Comparison of ENCODE assay signal across 9 cellular contexts in genomic region chr22:44181033-44181911, GRCh38. TPM values are rescaled to one million over a fixed set of nuclear protein-coding genes. Genes with fewer than 3 reads are reported as not detected.
DNase-seq lines count a peak whose midpoint lies in the region; ATAC-seq, FAIRE-seq and TF ChIP-seq lines count a peak whose summit lies in the region.
"Had no signal": no experiment of that assay in that cellular context is flagged by ENCODE, and none has a peak within 500 bp of the region (broad histone marks: within the 10 kb centered on the region; RNA-seq: fewer than 3 reads in every experiment).

No MANE protein-coding gene starts in this region.

- peaks cover 23% of the 10 kb centered on the region for H3K79me2 ChIP-seq in DND-41 (ENCODE audit: insufficient read depth, low read length)

- H2AFZ ChIP-seq in DND-41 (ENCODE audit: low read depth, low read length), result peak overlapping the region; percentile 86

- peaks cover 6% of the 10 kb centered on the region for H4K20me1 ChIP-seq in DND-41 (ENCODE audit: insufficient read depth, low read length)

- H3K4me3 Mint-ChIP-seq in activated T-cell treated with anti-CD3 and anti-CD28 coated beads, Interleukin-2, amount 50 U/mL, for 24 hours, result peak overlapping the region; percentile 90

- H3K9me3 Mint-ChIP-seq in activated T-cell treated with anti-CD3 and anti-CD28 coated beads, Interleukin-2, amount 50 U/mL, for 24 hours, result no peaks in the 10 kb centered on the region

- no peak for FAIRE-seq in kidney (lab: Jason Lieb, UNC)
- FAIRE-seq: colon had no signal

- peak overlapping the region; percentile 99 for H3K4me2 ChIP-seq in DND-41 (ENCODE audit: insufficient read depth, low read length)

- peaks cover 35% of the 10 kb centered on the region for H3K36me3 Mint-ChIP-seq in activated T-cell treated with anti-CD3 and anti-CD28 coated beads, Interleukin-2, amount 50 U/mL, for 24 hours (ENCODE audit: low read depth)

- peak; percentile 43 for TF ChIP-seq POLR2A in NB4 (IDR thresholded peaks at IDR 0.05; ENCODE audit: extremely low read depth, insufficient read length)

- H3K9me3 ChIP-seq in DND-41 (ENCODE audit: insufficient read depth, low read length, severe bottlenecking) (no peaks in the 10 kb centered on the region), kidney (ENCODE audit: control insufficient read depth in 1 of 2, low read length in 2 of 2) (no peaks in the 10 kb centered on the region)

- ATAC-seq in DND-41 (ENCODE audit: insufficient read depth, low read depth) (peak; percentile 80), HG03108 (IDR thresholded peaks at IDR 0.05; ENCODE audit: unreplicated experiment) (no peak), HG03571 (IDR thresholded peaks at IDR 0.05; ENCODE audit: unreplicated experiment) (no peak)

- H3K4me1 Mint-ChIP-seq in activated T-cell treated with anti-CD3 and anti-CD28 coated beads, Interleukin-2, amount 50 U/mL, for 24 hours (ENCODE audit: low read depth), result peaks cover 33% of the 10 kb centered on the region

- peaks cover 6% of the 10 kb centered on the region for H3K27me3 ChIP-seq in DND-41 (ENCODE audit: insufficient read depth, low read length, poor library complexity)

- no peaks in the 10 kb centered on the region for H3K27me3 Mint-ChIP-seq in activated T-cell treated with anti-CD3 and anti-CD28 coated beads, Interleukin-2, amount 50 U/mL, for 24 hours

- intact Hi-C loops in kidney (cut with DNase I), result no loop called here

- peaks cover 30% of the 10 kb centered on the region for H3K4me1 ChIP-seq in DND-41 (ENCODE audit: insufficient read depth, low read length)
- no peaks in the 10 kb centered on the region for H3K4me1 ChIP-seq in kidney (ENCODE audit: control insufficient read depth in 1 of 2, insufficient read depth in 1 of 2, low read depth in 1 of 2, low read length in 2 of 2)

- H3K9ac ChIP-seq in DND-41 (ENCODE audit: low read depth, low read length) (peak overlapping the region; percentile 96), kidney (ENCODE audit: low read length in 2 of 2) (no peak overlapping the region)

- TF ChIP-seq CTCF in DND-41 (IDR thresholded peaks at IDR 0.05; ENCODE audit: borderline replicate concordance, extremely low read depth, low read length, poor library complexity, severe bottlenecking) (no peak), NB4 (IDR thresholded peaks at IDR 0.05; ENCODE audit: low read depth, low read length) (no peak), kidney (IDR thresholded peaks at IDR 0.05; ENCODE audit: borderline replicate concordance, extremely low read depth, insufficient read depth) (no peak)

- peak overlapping the region; percentile 94 to 97 for H3K4me3 ChIP-seq in DND-41 (ENCODE audit: low read depth in 1 of 2, low read length in 2 of 2)
- peak overlapping the region; percentile 74 for H3K4me3 ChIP-seq in NB4 (ENCODE audit: low read depth, low read length)
- H3K4me3 ChIP-seq in kidney (ENCODE audit: low read length in 2 of 2), result no peak overlapping the region

- DNase-seq in DND-41 (peak; percentile 83), NB4 (ENCODE audit: low read depth) (peak; percentile 95), kidney (peak; percentile 78), SW 1271 (lab: John Stamatoyannopoulos, UW) (no peak)
- DNase-seq in activated T-cell treated with anti-CD3 and anti-CD28 coated beads, Interleukin-2, amount 50 U/mL, for 24 hours, result peak; percentile 75
- DNase-seq in stimulated activated CD8-positive, alpha-beta memory T cell treated with anti-CD3 and anti-CD28 coated beads, Interleukin-7, amount 100 ng/mL, for 1 hour (ENCODE audit: low read depth in 2 of 2), result peak; percentile 34 to 39

- H3K27ac ChIP-seq in DND-41 (ENCODE audit: low read length) (peak overlapping the region; percentile 93), kidney (ENCODE audit: low read depth in 2 of 2, low read length in 2 of 2) (peak overlapping the region in 1 of 2 donors; percentile 37)

- H3K27ac Mint-ChIP-seq in activated T-cell treated with anti-CD3 and anti-CD28 coated beads, Interleukin-2, amount 50 U/mL, for 24 hours, result peak overlapping the region; percentile 96

- H3K36me3 ChIP-seq in DND-41 (ENCODE audit: insufficient read depth, low read length), result peaks cover 20% of the 10 kb centered on the region
- no peaks in the 10 kb centered on the region for H3K36me3 ChIP-seq in kidney (ENCODE audit: control insufficient read depth in 1 of 2, insufficient read depth in 2 of 2, low read length in 2 of 2)

RNA-seq across cellular contexts. Expression of gene PARVG, which starts 0.5 kb away (rescaled TPM):
- 20.9 TPM for total RNA-seq in kidney
- polyA plus RNA-seq in kidney (ENCODE audit: insufficient read depth, low read depth, low replicate concordance), result 2.5 TPM

Comparison
In these comparisons a context has a peak if more than half of its experiments do, and no peak if none do; other contexts are left out.
1. DNase-seq: peak in DND-41 (single experiment), NB4 (single experiment), activated T-cell treated with anti-CD3 and anti-CD28 coated beads, Interleukin-2, amount 50 U/mL, for 24 hours (single experiment), kidney (single experiment) and stimulated activated CD8-positive, alpha-beta memory T cell treated with anti-CD3 and anti-CD28 coated beads, Interleukin-7, amount 100 ng/mL, for 1 hour (2 of 2); none in SW 1271 (0 of 2).
2. H3K4me3 ChIP-seq: peak in DND-41 (2 of 2) and NB4 (single experiment); none in kidney (0 of 2).